ENCODE assay signal across 2 cellular contexts in genomic region chr2:200144571-200144970, GRCh38.
TF ChIP-seq lines count a peak whose summit lies in the region.

No MANE protein-coding gene starts in this region.

TF ChIP-seq in A549, 52 proteins besides CTCF, POLR2A, EP300 and RAD21:
- no peak for TF ChIP-seq RNF2 (IDR thresholded peaks at IDR 0.05; ENCODE audit: borderline replicate concordance, low read depth)
- TF ChIP-seq ZFP36 (IDR thresholded peaks at IDR 0.05; ENCODE audit: borderline replicate concordance, partially characterized antibody), result peak; percentile 19

TF ChIP-seq in H1, 55 proteins besides CTCF, POLR2A, EP300 and RAD21:
- TF ChIP-seq CHD7 (IDR thresholded peaks at IDR 0.05; ENCODE audit: insufficient replicate concordance, low read length) (no peak), FOSL1 (IDR thresholded peaks at IDR 0.05; ENCODE audit: insufficient read depth, low read depth, low read length) (no peak), CHD1 (IDR thresholded peaks at IDR 0.05; ENCODE audit: low read depth, low read length) (no peak), JUND (IDR thresholded peaks at IDR 0.05; ENCODE audit: low read length) (no peak), CEBPB (IDR thresholded peaks at IDR 0.05; ENCODE audit: low read depth, low read length) (no peak), TAF7 (optimal IDR thresholded peaks at IDR 0.05; ENCODE audit: borderline replicate concordance, low read depth, low read length) (no peak), EGR1 (IDR thresholded peaks at IDR 0.05; ENCODE audit: borderline replicate concordance, low read depth, low read length) (no peak), SUZ12 (IDR thresholded peaks at IDR 0.05; ENCODE audit: low read length) (no peak), TAF1 (IDR thresholded peaks at IDR 0.05; ENCODE audit: low read depth, low read length) (no peak), POU5F1 (IDR thresholded peaks at IDR 0.05; ENCODE audit: low read depth, low read length) (no peak), SP4 (IDR thresholded peaks at IDR 0.05; ENCODE audit: low read length) (no peak), KDM4A (IDR thresholded peaks at IDR 0.05; ENCODE audit: low read depth, low read length, severe bottlenecking) (no peak), PHF8 (conservative IDR thresholded peaks at IDR 0.05; ENCODE audit: low read depth, low read length) (no peak), CBX8 (IDR thresholded peaks at IDR 0.05; ENCODE audit: borderline replicate concordance, low read depth, low read length) (no peak), POLR2AphosphoS5 (IDR thresholded peaks at IDR 0.05; ENCODE audit: low read depth, low read length) (no peak), SIX5 (IDR thresholded peaks at IDR 0.05; ENCODE audit: low read depth, low read length) (no peak), RXRA (IDR thresholded peaks at IDR 0.05; ENCODE audit: insufficient read depth, low read depth, low read length) (no peak), GABPA (IDR thresholded peaks at IDR 0.05; ENCODE audit: borderline replicate concordance, insufficient read depth, low read length) (no peak)
- TF ChIP-seq, protein P1, sequence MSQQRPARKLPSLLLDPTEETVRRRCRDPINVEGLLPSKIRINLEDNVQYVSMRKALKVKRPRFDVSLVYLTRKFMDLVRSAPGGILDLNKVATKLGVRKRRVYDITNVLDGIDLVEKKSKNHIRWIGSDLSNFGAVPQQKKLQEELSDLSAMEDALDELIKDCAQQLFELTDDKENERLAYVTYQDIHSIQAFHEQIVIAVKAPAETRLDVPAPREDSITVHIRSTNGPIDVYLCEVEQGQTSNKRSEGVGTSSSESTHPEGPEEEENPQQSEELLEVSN (IDR thresholded peaks at IDR 0.05), result no peak
- TF ChIP-seq, protein P2, sequence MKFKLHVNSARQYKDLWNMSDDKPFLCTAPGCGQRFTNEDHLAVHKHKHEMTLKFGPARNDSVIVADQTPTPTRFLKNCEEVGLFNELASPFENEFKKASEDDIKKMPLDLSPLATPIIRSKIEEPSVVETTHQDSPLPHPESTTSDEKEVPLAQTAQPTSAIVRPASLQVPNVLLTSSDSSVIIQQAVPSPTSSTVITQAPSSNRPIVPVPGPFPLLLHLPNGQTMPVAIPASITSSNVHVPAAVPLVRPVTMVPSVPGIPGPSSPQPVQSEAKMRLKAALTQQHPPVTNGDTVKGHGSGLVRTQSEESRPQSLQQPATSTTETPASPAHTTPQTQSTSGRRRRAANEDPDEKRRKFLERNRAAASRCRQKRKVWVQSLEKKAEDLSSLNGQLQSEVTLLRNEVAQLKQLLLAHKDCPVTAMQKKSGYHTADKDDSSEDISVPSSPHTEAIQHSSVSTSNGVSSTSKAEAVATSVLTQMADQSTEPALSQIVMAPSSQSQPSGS (IDR thresholded peaks at IDR 0.05; ENCODE audit: low read length), result no peak
TF ChIP-seq in H1: peak in this region for 0.
